Comparison of ENCODE assay signal across 22 cellular contexts in genomic region chr11:62438641-62439040, GRCh38. TPM values are rescaled to one million over a fixed set of nuclear protein-coding genes. Genes with fewer than 3 reads are reported as not detected.
"Had no signal": no experiment of that assay in that cellular context is flagged by ENCODE, and none has a peak within 500 bp of the region (broad histone marks: within the 10 kb centered on the region; RNA-seq: fewer than 3 reads in every experiment).

No MANE protein-coding gene starts in this region.

- H3K36me3 ChIP-seq: ascending aorta, SJSA1 had no signal

- H3K4me3 ChIP-seq: ascending aorta, SJSA1 had no signal

- H3K9me3 ChIP-seq: ascending aorta, SJSA1 had no signal

- H3K27ac ChIP-seq: KMS-11, SJSA1 had no signal

- H3K27me3 ChIP-seq: ascending aorta, SJSA1 had no signal

- DNase-seq: activated CD4-positive, alpha-beta T cell treated with anti-CD3 and anti-CD28 coated beads for 4 hours; activated CD8-positive, alpha-beta memory T cell treated with anti-CD3 and anti-CD28 coated beads, Interleukin-2, amount 10 ng/mL, durations not matched to agents 7 days and 5 days; activated CD8-positive, alpha-beta T cell treated with anti-CD3 and anti-CD28 coated beads, Interleukin-2, amount 10 ng/mL, durations not matched to agents 7 days and 5 days; activated effector memory CD4-positive, alpha-beta T cell treated with Interleukin-2 at 50 U/mL for 16 hours; activated naive CD4-positive, alpha-beta T cell; activated T-cell treated with anti-CD3 and anti-CD28 coated beads, Interleukin-2, amount 50 U/mL, for 24 hours; MV-4-11; NCI-H1092 treated with DMSO at 0.1 percent for 48 hours; NCI-H1417 treated with DMSO at 0.1 percent for 48 hours; NCI-H187; NCI-H2081; NCI-H446; NCI-H524; NCI-H774; OCI-M1; SHP77 had no signal

- H3K4me2 ChIP-seq: KMS-11 had no signal

- ATAC-seq: activated CD4-positive, CD25-positive, alpha-beta regulatory T cell treated with anti-CD3 and anti-CD28 coated beads, Interleukin-2, amount 50 U/mL, for 24 hours; activated CD8-positive, alpha-beta memory T cell treated with anti-CD3 and anti-CD28 coated beads, Interleukin-2, amount 10 ng/mL, durations not matched to agents 7 days and 5 days; activated CD8-positive, alpha-beta T cell treated with anti-CD3 and anti-CD28 coated beads, Interleukin-2, amount 10 ng/mL, durations not matched to agents 7 days and 5 days had no signal

- H3K9ac ChIP-seq: KMS-11 had no signal

RNA-seq across cellular contexts. Expression of gene SCGB1A1, which starts 19.8 kb away (rescaled TPM):
- total RNA-seq: activated CD8-positive, alpha-beta memory T cell treated with anti-CD3 and anti-CD28 coated beads, Interleukin-2, amount 10 ng/mL, durations not matched to agents 7 days and 5 days; activated CD8-positive, alpha-beta T cell treated with anti-CD3 and anti-CD28 coated beads, Interleukin-2, amount 10 ng/mL, durations not matched to agents 7 days and 5 days; activated T-helper 1 cell treated with anti-CD3 and anti-CD28 coated beads, Interleukin-12 subunit alpha, Interleukin-12 subunit beta, Interleukin-2, Interleukin-4 antibody, amounts not matched to agents 30 ng/mL and 10 ng/mL and 1 ng/mL, durations not matched to agents 14 hours and 24 hours and 36 hours; ascending aorta; MCF 10A; SJSA1 had no signal
